ENCODE assay signal across 8 cellular contexts in genomic region chr19:4061683-4062575, GRCh38. TPM values are rescaled to one million over a fixed set of nuclear protein-coding genes. Genes with fewer than 3 reads are reported as not detected.
DNase-seq lines count a peak whose midpoint lies in the region; ATAC-seq and TF ChIP-seq lines count a peak whose summit lies in the region.

No MANE protein-coding gene starts in this region.

- H3K9me3 ChIP-seq in thoracic aorta, result no peaks in the 10 kb centered on the region

- DNase-seq in NCI-H1417 (lab: John Stamatoyannopoulos, UW) (peak; percentile 40 to 67 (median 65)), NCI-H1417 treated with DMSO at 0.1 percent for 48 hours (lab: John Stamatoyannopoulos, UW) (no peak), thoracic aorta (ENCODE audit: low spot score) (no peak), pons (ENCODE audit: low spot score) (no peak), NCI-H82 (lab: John Stamatoyannopoulos, UW) (no peak)
- DNase-seq in activated naive CD8-positive, alpha-beta T cell treated with anti-CD3 and anti-CD28 coated beads, Interleukin-2, amount 10 ng/mL, durations not matched to agents 7 days and 5 days, result no peak

- peaks cover 8% of the 10 kb centered on the region for H3K4me1 Mint-ChIP-seq in activated naive CD8-positive, alpha-beta T cell treated with anti-CD3 and anti-CD28 coated beads, Interleukin-2, amount 10 ng/mL, durations not matched to agents 7 days and 5 days

- H3K36me3 Mint-ChIP-seq in activated naive CD8-positive, alpha-beta T cell treated with anti-CD3 and anti-CD28 coated beads, Interleukin-2, amount 10 ng/mL, durations not matched to agents 7 days and 5 days, result peaks cover 8% of the 10 kb centered on the region

- peak overlapping the region; percentile 99 for H3K4me3 ChIP-seq in thoracic aorta

- no peaks in the 10 kb centered on the region for H3K27me3 Mint-ChIP-seq in activated naive CD8-positive, alpha-beta T cell treated with anti-CD3 and anti-CD28 coated beads, Interleukin-2, amount 10 ng/mL, durations not matched to agents 7 days and 5 days

- no peaks in the 10 kb centered on the region for H3K36me3 ChIP-seq in thoracic aorta

- H3K27ac ChIP-seq in layer of hippocampus (ENCODE audit: low read depth, low read length) (peak overlapping the region; percentile 98), thoracic aorta (peak overlapping the region; percentile 94 to 100)

- H3K27me3 ChIP-seq in layer of hippocampus (ENCODE audit: control insufficient read depth, insufficient read depth, low read length), result no peaks in the 10 kb centered on the region
- no peaks in the 10 kb centered on the region for H3K27me3 ChIP-seq in thoracic aorta (replicated peaks; ENCODE audit: insufficient read depth)

- peak overlapping the region; percentile 19 for H3K4me3 Mint-ChIP-seq in activated naive CD8-positive, alpha-beta T cell treated with anti-CD3 and anti-CD28 coated beads, Interleukin-2, amount 10 ng/mL, durations not matched to agents 7 days and 5 days

- POLR2A ChIA-PET in activated naive CD8-positive, alpha-beta T cell treated with anti-CD3 and anti-CD28 coated beads, Interleukin-2, amount 10 ng/mL, durations not matched to agents 7 days and 5 days (lab: Charles Lee), result interaction anchor here (1.2 kb wide), 1 partner anchor 13 kb away, joined by 3 read pairs; no protein-coding TSS in a partner anchor

- no peaks in the 10 kb centered on the region for H3K9me3 Mint-ChIP-seq in activated naive CD8-positive, alpha-beta T cell treated with anti-CD3 and anti-CD28 coated beads, Interleukin-2, amount 10 ng/mL, durations not matched to agents 7 days and 5 days

- H3K27ac Mint-ChIP-seq in activated naive CD8-positive, alpha-beta T cell treated with anti-CD3 and anti-CD28 coated beads, Interleukin-2, amount 10 ng/mL, durations not matched to agents 7 days and 5 days, result no peak overlapping the region

- no peak for ATAC-seq in activated naive CD8-positive, alpha-beta T cell treated with anti-CD3 and anti-CD28 coated beads, Interleukin-2, amount 10 ng/mL, durations not matched to agents 7 days and 5 days (ENCODE audit: low read depth)
- ATAC-seq in thoracic aorta (ENCODE audit: insufficient number of reproducible peaks, low FRiP score, low read depth), result no peak
- no peak for ATAC-seq in GM18907 (IDR thresholded peaks at IDR 0.05; ENCODE audit: unreplicated experiment)

- peaks cover 53 to 67% of the 10 kb centered on the region in 2 donors for H3K4me1 ChIP-seq in thoracic aorta (ENCODE audit: control insufficient read depth in 1 of 2, low read depth in 2 of 2)

- no peak for TF ChIP-seq CTCF in thoracic aorta (IDR thresholded peaks at IDR 0.05)

RNA-seq across cellular contexts. Expression of gene ZBTB7A, which starts 4.8 kb away (rescaled TPM):
- total RNA-seq in activated naive CD8-positive, alpha-beta T cell treated with anti-CD3 and anti-CD28 coated beads, Interleukin-2, amount 10 ng/mL, durations not matched to agents 7 days and 5 days, result 10 to 100 TPM; 60.6 to 61.5 TPM
- 10 to 100 TPM; 85.1 to 91.9 TPM for total RNA-seq in thoracic aorta

RNA-seq across cellular contexts. Expression of gene PIAS4, which starts 54.4 kb away (rescaled TPM):
- 10 to 100 TPM; 32.1 to 38.3 TPM for total RNA-seq in activated naive CD8-positive, alpha-beta T cell treated with anti-CD3 and anti-CD28 coated beads, Interleukin-2, amount 10 ng/mL, durations not matched to agents 7 days and 5 days
- total RNA-seq in thoracic aorta, result 10 to 100 TPM; 10.2 to 32.2 TPM

Comparison
In these comparisons a context has a peak if more than half of its experiments do, and no peak if none do; other contexts are left out.
1. DNase-seq: peak in NCI-H1417 (3 of 3); none in NCI-H1417 treated with DMSO at 0.1 percent for 48 hours (single experiment), activated naive CD8-positive, alpha-beta T cell treated with anti-CD3 and anti-CD28 coated beads, Interleukin-2, amount 10 ng/mL, durations not matched to agents 7 days and 5 days (single experiment), thoracic aorta (single experiment), pons (single experiment) and NCI-H82 (single experiment).